1 cellular context compared by ENCODE assay signal in genomic region chr12:29024117-29024516, GRCh38.
TF ChIP-seq lines count a peak whose summit lies in the region.

No MANE protein-coding gene starts in this region.

TF ChIP-seq in H1, 55 proteins besides CTCF, POLR2A, EP300 and RAD21 (continued from another document):
- TF ChIP-seq TAF7 (optimal IDR thresholded peaks at IDR 0.05; ENCODE audit: borderline replicate concordance, low read depth, low read length) = no peak
- no peak for TF ChIP-seq USF2 (IDR thresholded peaks at IDR 0.05; ENCODE audit: low read length)
- no peak for TF ChIP-seq MAX (IDR thresholded peaks at IDR 0.05)
- TF ChIP-seq TEAD4 (IDR thresholded peaks at IDR 0.05; ENCODE audit: low read depth, low read length) = no peak
- no peak for TF ChIP-seq JUND (IDR thresholded peaks at IDR 0.05; ENCODE audit: low read length)
- no peak for TF ChIP-seq CBX8 (IDR thresholded peaks at IDR 0.05; ENCODE audit: borderline replicate concordance, low read depth, low read length)
- no peak for TF ChIP-seq JUN (IDR thresholded peaks at IDR 0.05; ENCODE audit: low read depth, low read length)
- no peak for TF ChIP-seq CHD1 (IDR thresholded peaks at IDR 0.05; ENCODE audit: low read depth, low read length)
- no peak for TF ChIP-seq ZNF274 (IDR thresholded peaks at IDR 0.05; ENCODE audit: borderline replicate concordance, extremely low read depth, low read length)
